Comparison of ENCODE assay signal across 19 cellular contexts in the genomic region with DNA sequence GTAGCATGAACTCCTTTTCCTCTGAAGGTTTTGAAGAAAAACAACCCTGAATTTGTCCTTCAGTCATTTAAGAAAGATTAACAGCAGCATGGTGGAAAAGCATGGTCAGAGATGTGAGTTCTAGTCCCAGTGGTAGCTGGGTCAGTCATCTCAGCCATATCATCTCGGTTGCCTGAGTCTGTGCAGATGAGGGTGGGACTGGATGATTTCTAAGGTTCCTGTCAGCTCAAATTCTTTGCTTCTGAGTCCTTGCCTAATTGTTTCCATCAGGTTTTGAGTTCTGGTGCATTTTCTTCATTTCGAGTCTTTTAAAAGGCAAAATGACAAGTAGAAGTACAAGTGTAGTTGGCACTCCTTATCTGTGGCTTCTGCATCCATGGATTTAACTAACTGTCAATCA.
A peak's percentile ranks its signal among the peaks of the same experiment; 100 is the strongest.
DNase-seq lines count a peak whose midpoint lies in the region; ATAC-seq and TF ChIP-seq lines count a peak whose summit lies in the region.
"Had no signal": no experiment of that assay in that cellular context is flagged by ENCODE, and none has a peak within 500 bp of the region (broad histone marks: within the 10 kb centered on the region; RNA-seq: fewer than 3 reads in every experiment).

No MANE protein-coding gene starts in this region.

- CTCF ChIA-PET in T-cell (lab: Charles Lee), result interaction anchor here in 1 of 2 donors (0.6 to 1.4 kb wide), 3 partner anchors 9 to 69 kb away, joined by 3 to 9 read pairs (median 3); no protein-coding TSS in a partner anchor

- H3K4me3 Mint-ChIP-seq in activated T-cell treated with anti-CD3 and anti-CD28 coated beads, Interleukin-2, amount 50 U/mL, for 24 hours, result no peak overlapping the region
- H3K4me3 Mint-ChIP-seq in activated naive CD8-positive, alpha-beta T cell treated with anti-CD3 and anti-CD28 coated beads, Interleukin-2, amount 50 U/mL, for 24 hours, result no peak overlapping the region
- no peak overlapping the region for H3K4me3 Mint-ChIP-seq in T-cell
- H3K4me3 Mint-ChIP-seq: CD4-positive, alpha-beta memory T cell; H9 had no signal

- no peaks in the 10 kb centered on the region for H3K27me3 Mint-ChIP-seq in activated T-cell treated with anti-CD3 and anti-CD28 coated beads, Interleukin-2, amount 50 U/mL, for 24 hours
- H3K27me3 Mint-ChIP-seq in activated naive CD8-positive, alpha-beta T cell treated with anti-CD3 and anti-CD28 coated beads, Interleukin-2, amount 50 U/mL, for 24 hours, result no peaks in the 10 kb centered on the region
- no peaks in the 10 kb centered on the region for H3K27me3 Mint-ChIP-seq in T-cell
- H3K27me3 Mint-ChIP-seq: CD4-positive, alpha-beta memory T cell; IgD-negative memory B cell had no signal

- TF ChIP-seq CTCF in foreskin fibroblast (IDR thresholded peaks at IDR 0.05; ENCODE audit: low read depth, low read length), result no peak

- H3K9me3 Mint-ChIP-seq in activated T-cell treated with anti-CD3 and anti-CD28 coated beads, Interleukin-2, amount 50 U/mL, for 24 hours, result no peaks in the 10 kb centered on the region
- no peaks in the 10 kb centered on the region for H3K9me3 Mint-ChIP-seq in activated naive CD8-positive, alpha-beta T cell treated with anti-CD3 and anti-CD28 coated beads, Interleukin-2, amount 50 U/mL, for 24 hours
- no peaks in the 10 kb centered on the region for H3K9me3 Mint-ChIP-seq in T-cell
- H3K9me3 Mint-ChIP-seq: CD4-positive, alpha-beta memory T cell; H9; IgD-negative memory B cell had no signal

- peak overlapping the region; percentile 28 for H3K27ac Mint-ChIP-seq in activated T-cell treated with anti-CD3 and anti-CD28 coated beads, Interleukin-2, amount 50 U/mL, for 24 hours
- no peak overlapping the region for H3K27ac Mint-ChIP-seq in activated naive CD8-positive, alpha-beta T cell treated with anti-CD3 and anti-CD28 coated beads, Interleukin-2, amount 50 U/mL, for 24 hours
- H3K27ac Mint-ChIP-seq in T-cell, result no peak overlapping the region
- H3K27ac Mint-ChIP-seq: H9, IgD-negative memory B cell had no signal

- POLR2A ChIA-PET in T-cell (lab: Charles Lee), result no interaction called here

- DNase-seq in activated T-cell treated with anti-CD3 and anti-CD28 coated beads, Interleukin-2, amount 50 U/mL, for 24 hours, result no peak
- no peak for DNase-seq in activated T-cell treated with anti-CD3 and anti-CD28 coated beads, Interleukin-2, amount 50 U/mL, for 48 hours
- DNase-seq in GM04504 (ENCODE audit: low read depth), result peak; percentile 62
- DNase-seq in activated naive CD8-positive, alpha-beta T cell treated with anti-CD3 and anti-CD28 coated beads, Interleukin-2, amount 50 U/mL, for 24 hours, result no peak
- peak; percentile 71 to 88 for DNase-seq in foreskin fibroblast
- DNase-seq in Ammon's horn (ENCODE audit: low spot score), result no peak
- no peak for DNase-seq in D341Med (ENCODE audit: low spot score)
- DNase-seq in T-cell, result no peak
- DNase-seq: BE2C; CD4-positive, alpha-beta memory T cell; H9; NCI-H1417; NCI-H2029; NCI-H2171 treated with DMSO at 0.1 percent for 48 hours; NCI-H82; Right ventricle myocardium superior had no signal

- H3K36me3 Mint-ChIP-seq in activated T-cell treated with anti-CD3 and anti-CD28 coated beads, Interleukin-2, amount 50 U/mL, for 24 hours (ENCODE audit: low read depth), result peaks cover 15% of the 10 kb centered on the region
- no peaks in the 10 kb centered on the region for H3K36me3 Mint-ChIP-seq in activated naive CD8-positive, alpha-beta T cell treated with anti-CD3 and anti-CD28 coated beads, Interleukin-2, amount 50 U/mL, for 24 hours (ENCODE audit: low read depth)
- H3K36me3 Mint-ChIP-seq in T-cell, result peaks cover 23% of the 10 kb centered on the region

- H3K4me1 Mint-ChIP-seq in activated T-cell treated with anti-CD3 and anti-CD28 coated beads, Interleukin-2, amount 50 U/mL, for 24 hours (ENCODE audit: low read depth), result peaks cover 47% of the 10 kb centered on the region
- peaks cover 23% of the 10 kb centered on the region for H3K4me1 Mint-ChIP-seq in activated naive CD8-positive, alpha-beta T cell treated with anti-CD3 and anti-CD28 coated beads, Interleukin-2, amount 50 U/mL, for 24 hours
- H3K4me1 Mint-ChIP-seq in T-cell, result peaks cover 41 to 56% (median 43%) of the 10 kb centered on the region in 3 donors

- H3K4me3 ChIP-seq in foreskin fibroblast (ENCODE audit: low read depth in 1 of 2, low read length in 2 of 2), result no peak overlapping the region
- H3K4me3 ChIP-seq: A549 had no signal

- ATAC-seq in activated naive CD8-positive, alpha-beta T cell treated with anti-CD3 and anti-CD28 coated beads, Interleukin-2, amount 50 U/mL, for 24 hours, result peak; percentile 69
- no peak for ATAC-seq in T-cell (replicated peaks in 1 of 4)
- ATAC-seq: A549, Panc1 had no signal

Comparison
In these comparisons a context has a peak if more than half of its experiments do, and no peak if none do; other contexts are left out.
1. DNase-seq: peak in GM04504 (single experiment) and foreskin fibroblast (2 of 2); none in activated T-cell treated with anti-CD3 and anti-CD28 coated beads, Interleukin-2, amount 50 U/mL, for 24 hours (single experiment), activated T-cell treated with anti-CD3 and anti-CD28 coated beads, Interleukin-2, amount 50 U/mL, for 48 hours (0 of 2), activated naive CD8-positive, alpha-beta T cell treated with anti-CD3 and anti-CD28 coated beads, Interleukin-2, amount 50 U/mL, for 24 hours (single experiment), Ammon's horn (single experiment), D341Med (single experiment) and T-cell (0 of 34).